1 cellular context compared by ENCODE assay signal in the genomic region with DNA sequence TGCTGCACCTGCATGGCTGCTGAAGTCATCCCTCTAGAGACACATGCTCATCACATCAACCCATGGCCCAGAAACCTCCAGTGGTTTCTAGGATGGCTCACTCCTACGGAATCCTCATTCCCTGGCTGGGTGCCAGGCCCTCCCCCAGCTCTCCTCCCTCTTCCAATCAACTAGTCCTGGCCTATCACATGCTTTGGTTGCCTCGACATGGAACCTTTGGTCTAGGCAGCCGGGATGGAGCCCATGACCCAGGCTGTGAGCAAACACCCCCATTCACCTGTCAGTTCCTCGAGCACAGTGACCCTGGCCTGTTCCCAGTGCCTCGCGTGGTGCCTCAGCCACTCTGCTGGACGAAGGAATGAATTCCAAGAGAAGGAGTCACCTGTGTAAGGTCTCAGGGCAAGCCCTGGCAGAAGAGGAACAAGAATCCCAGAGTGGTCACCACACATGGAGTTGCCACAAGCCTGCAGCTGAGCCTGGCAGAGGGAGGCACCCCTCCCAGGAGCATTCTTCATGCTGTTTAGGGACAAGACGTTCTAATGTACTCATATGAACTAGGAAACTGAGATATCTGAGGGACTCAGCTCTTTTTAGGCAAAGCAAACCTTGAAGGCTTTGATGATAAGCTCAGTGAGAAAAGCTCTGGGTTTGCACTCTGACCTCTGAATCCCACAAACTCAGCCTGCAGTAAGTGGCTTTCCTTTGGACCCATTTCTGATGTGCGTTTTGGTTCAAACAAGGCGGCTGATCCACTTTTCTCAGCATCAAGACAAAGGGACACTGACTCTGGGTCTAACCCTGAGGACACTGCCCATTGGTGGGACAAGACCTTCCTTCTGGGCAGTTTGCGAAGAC.
TF ChIP-seq lines count a peak whose summit lies in the region.

No MANE protein-coding gene starts in this region.

TF ChIP-seq in HepG2, 621 proteins besides CTCF, POLR2A, EP300 and RAD21 (continued from another document and continues in another):
- TF ChIP-seq, protein P1, sequence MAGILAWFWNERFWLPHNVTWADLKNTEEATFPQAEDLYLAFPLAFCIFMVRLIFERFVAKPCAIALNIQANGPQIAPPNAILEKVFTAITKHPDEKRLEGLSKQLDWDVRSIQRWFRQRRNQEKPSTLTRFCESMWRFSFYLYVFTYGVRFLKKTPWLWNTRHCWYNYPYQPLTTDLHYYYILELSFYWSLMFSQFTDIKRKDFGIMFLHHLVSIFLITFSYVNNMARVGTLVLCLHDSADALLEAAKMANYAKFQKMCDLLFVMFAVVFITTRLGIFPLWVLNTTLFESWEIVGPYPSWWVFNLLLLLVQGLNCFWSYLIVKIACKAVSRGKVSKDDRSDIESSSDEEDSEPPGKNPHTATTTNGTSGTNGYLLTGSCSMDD (CRISPR knock-in tag; IDR thresholded peaks at IDR 0.05) = no peak
- TF ChIP-seq MIXL1 (CRISPR knock-in tag; IDR thresholded peaks at IDR 0.05) (no peak), ZFAT (CRISPR knock-in tag; conservative IDR thresholded peaks at IDR 0.05) (no peak), ZNF331 (CRISPR knock-in tag; IDR thresholded peaks at IDR 0.05) (no peak), ZNF205 (CRISPR knock-in tag; IDR thresholded peaks at IDR 0.05) (no peak), RARA (CRISPR knock-in tag; IDR thresholded peaks at IDR 0.05) (peak; percentile 62), ZMYM2 (CRISPR knock-in tag; IDR thresholded peaks at IDR 0.05) (0 out of 2 replicates have a peak, but pooled peaks have one; percentile 30), HOXA3 (CRISPR knock-in tag; IDR thresholded peaks at IDR 0.05) (peak; percentile 49; the same call in 1 of the 2 replicates), KAT8 (CRISPR knock-in tag; IDR thresholded peaks at IDR 0.05) (no peak), SOX13 (IDR thresholded peaks at IDR 0.05) (no peak), SOX13 (CRISPR knock-in tag; conservative IDR thresholded peaks at IDR 0.05 in 1 of 2, IDR thresholded peaks at IDR 0.05 in 1 of 2) (no peak), ZNF772 (CRISPR knock-in tag; IDR thresholded peaks at IDR 0.05) (0 out of 2 replicates have a peak, but pooled peaks have one; percentile 62), SRSF4 (IDR thresholded peaks at IDR 0.05; ENCODE audit: low read depth, low read length, poor library complexity, severe bottlenecking) (no peak), ZSCAN12 (CRISPR knock-in tag; IDR thresholded peaks at IDR 0.05) (no peak), TMF1 (CRISPR knock-in tag; IDR thresholded peaks at IDR 0.05; ENCODE audit: low read depth) (no peak), ZNF333 (CRISPR knock-in tag; IDR thresholded peaks at IDR 0.05; ENCODE audit: borderline replicate concordance) (no peak), RFX1 (IDR thresholded peaks at IDR 0.05) (no peak), ZSCAN20 (CRISPR knock-in tag; IDR thresholded peaks at IDR 0.05; ENCODE audit: borderline replicate concordance) (no peak), HIVEP1 (CRISPR knock-in tag; IDR thresholded peaks at IDR 0.05) (no peak; the same call in 1 of the 2 replicates), ZNF709 (CRISPR knock-in tag; IDR thresholded peaks at IDR 0.05) (no peak), MBD4 (IDR thresholded peaks at IDR 0.05; ENCODE audit: borderline replicate concordance, low read length) (no peak), NFIB (CRISPR knock-in tag; IDR thresholded peaks at IDR 0.05; ENCODE audit: borderline replicate concordance) (no peak), PRPF4 (IDR thresholded peaks at IDR 0.05; ENCODE audit: low read depth, low read length, poor library complexity, severe bottlenecking) (no peak), ZNF788 (CRISPR knock-in tag; IDR thresholded peaks at IDR 0.05; ENCODE audit: borderline replicate concordance) (peak; percentile 30; the same call in 1 of the 2 replicates), CHD4 (IDR thresholded peaks at IDR 0.05; ENCODE audit: borderline replicate concordance, low read length) (peak; percentile 64; the same call in 1 of the 2 replicates), ZSCAN25 (CRISPR knock-in tag; IDR thresholded peaks at IDR 0.05) (no peak), ZNF24 (IDR thresholded peaks at IDR 0.05) (no peak), JUND (CRISPR knock-in tag; IDR thresholded peaks at IDR 0.05) (no peak), TBX2 (CRISPR knock-in tag; IDR thresholded peaks at IDR 0.05; ENCODE audit: borderline replicate concordance) (no peak; the same call in 1 of the 2 replicates), SNAI1 (CRISPR knock-in tag; IDR thresholded peaks at IDR 0.05; ENCODE audit: borderline replicate concordance) (no peak), ZNF713 (CRISPR knock-in tag; IDR thresholded peaks at IDR 0.05) (no peak), EEA1 (CRISPR knock-in tag; IDR thresholded peaks at IDR 0.05; ENCODE audit: borderline replicate concordance) (no peak), TBP (CRISPR knock-in tag; IDR thresholded peaks at IDR 0.05) (no peak), TOE1 (CRISPR knock-in tag; IDR thresholded peaks at IDR 0.05) (no peak), ZNF260 (CRISPR knock-in tag; IDR thresholded peaks at IDR 0.05; ENCODE audit: borderline replicate concordance, low read depth) (no peak), KDM1A (CRISPR knock-in tag; IDR thresholded peaks at IDR 0.05) (no peak), ATF7-NPFF (CRISPR knock-in tag; IDR thresholded peaks at IDR 0.05; ENCODE audit: low read depth) (no peak), KLF16 (CRISPR knock-in tag; IDR thresholded peaks at IDR 0.05) (no peak), ZNF552 (CRISPR knock-in tag; IDR thresholded peaks at IDR 0.05; ENCODE audit: borderline replicate concordance) (no peak), ZNF557 (CRISPR knock-in tag; IDR thresholded peaks at IDR 0.05) (no peak), SIN3A (IDR thresholded peaks at IDR 0.05; ENCODE audit: borderline replicate concordance, low read depth, low read length) (0 out of 2 replicates have a peak, but pooled peaks have one; percentile 39), ZNF101 (CRISPR knock-in tag; IDR thresholded peaks at IDR 0.05; ENCODE audit: borderline replicate concordance, low read depth) (no peak), HNF4A (CRISPR knock-in tag; IDR thresholded peaks at IDR 0.05) (peak; percentile 66), ZNF12 (CRISPR knock-in tag; IDR thresholded peaks at IDR 0.05) (no peak), ZNF83 (CRISPR knock-in tag; IDR thresholded peaks at IDR 0.05; ENCODE audit: borderline replicate concordance) (no peak), RBFOX2 (IDR thresholded peaks at IDR 0.05; ENCODE audit: low read depth, low read length) (no peak)
- TF ChIP-seq, protein P2, sequence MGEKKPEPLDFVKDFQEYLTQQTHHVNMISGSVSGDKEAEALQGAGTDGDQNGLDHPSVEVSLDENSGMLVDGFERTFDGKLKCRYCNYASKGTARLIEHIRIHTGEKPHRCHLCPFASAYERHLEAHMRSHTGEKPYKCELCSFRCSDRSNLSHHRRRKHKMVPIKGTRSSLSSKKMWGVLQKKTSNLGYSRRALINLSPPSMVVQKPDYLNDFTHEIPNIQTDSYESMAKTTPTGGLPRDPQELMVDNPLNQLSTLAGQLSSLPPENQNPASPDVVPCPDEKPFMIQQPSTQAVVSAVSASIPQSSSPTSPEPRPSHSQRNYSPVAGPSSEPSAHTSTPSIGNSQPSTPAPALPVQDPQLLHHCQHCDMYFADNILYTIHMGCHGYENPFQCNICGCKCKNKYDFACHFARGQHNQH (CRISPR knock-in tag; IDR thresholded peaks at IDR 0.05) = no peak
- TF ChIP-seq, protein P3, sequence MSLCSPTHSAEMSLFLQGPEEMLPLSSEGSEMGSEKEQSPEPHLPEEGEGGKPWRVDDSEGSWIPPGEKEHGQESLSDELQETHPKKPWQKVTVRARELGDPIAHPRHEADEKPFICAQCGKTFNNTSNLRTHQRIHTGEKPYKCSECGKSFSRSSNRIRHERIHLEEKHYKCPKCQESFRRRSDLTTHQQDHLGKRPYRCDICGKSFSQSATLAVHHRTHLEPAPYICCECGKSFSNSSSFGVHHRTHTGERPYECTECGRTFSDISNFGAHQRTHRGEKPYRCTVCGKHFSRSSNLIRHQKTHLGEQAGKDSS (CRISPR knock-in tag; IDR thresholded peaks at IDR 0.05; ENCODE audit: borderline replicate concordance, low read depth) = no peak
- TF ChIP-seq, protein P4, sequence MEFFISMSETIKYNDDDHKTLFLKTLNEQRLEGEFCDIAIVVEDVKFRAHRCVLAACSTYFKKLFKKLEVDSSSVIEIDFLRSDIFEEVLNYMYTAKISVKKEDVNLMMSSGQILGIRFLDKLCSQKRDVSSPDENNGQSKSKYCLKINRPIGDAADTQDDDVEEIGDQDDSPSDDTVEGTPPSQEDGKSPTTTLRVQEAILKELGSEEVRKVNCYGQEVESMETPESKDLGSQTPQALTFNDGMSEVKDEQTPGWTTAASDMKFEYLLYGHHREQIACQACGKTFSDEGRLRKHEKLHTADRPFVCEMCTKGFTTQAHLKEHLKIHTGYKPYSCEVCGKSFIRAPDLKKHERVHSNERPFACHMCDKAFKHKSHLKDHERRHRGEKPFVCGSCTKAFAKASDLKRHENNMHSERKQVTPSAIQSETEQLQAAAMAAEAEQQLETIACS (CRISPR knock-in tag; IDR thresholded peaks at IDR 0.05) = no peak
- TF ChIP-seq, protein P5, sequence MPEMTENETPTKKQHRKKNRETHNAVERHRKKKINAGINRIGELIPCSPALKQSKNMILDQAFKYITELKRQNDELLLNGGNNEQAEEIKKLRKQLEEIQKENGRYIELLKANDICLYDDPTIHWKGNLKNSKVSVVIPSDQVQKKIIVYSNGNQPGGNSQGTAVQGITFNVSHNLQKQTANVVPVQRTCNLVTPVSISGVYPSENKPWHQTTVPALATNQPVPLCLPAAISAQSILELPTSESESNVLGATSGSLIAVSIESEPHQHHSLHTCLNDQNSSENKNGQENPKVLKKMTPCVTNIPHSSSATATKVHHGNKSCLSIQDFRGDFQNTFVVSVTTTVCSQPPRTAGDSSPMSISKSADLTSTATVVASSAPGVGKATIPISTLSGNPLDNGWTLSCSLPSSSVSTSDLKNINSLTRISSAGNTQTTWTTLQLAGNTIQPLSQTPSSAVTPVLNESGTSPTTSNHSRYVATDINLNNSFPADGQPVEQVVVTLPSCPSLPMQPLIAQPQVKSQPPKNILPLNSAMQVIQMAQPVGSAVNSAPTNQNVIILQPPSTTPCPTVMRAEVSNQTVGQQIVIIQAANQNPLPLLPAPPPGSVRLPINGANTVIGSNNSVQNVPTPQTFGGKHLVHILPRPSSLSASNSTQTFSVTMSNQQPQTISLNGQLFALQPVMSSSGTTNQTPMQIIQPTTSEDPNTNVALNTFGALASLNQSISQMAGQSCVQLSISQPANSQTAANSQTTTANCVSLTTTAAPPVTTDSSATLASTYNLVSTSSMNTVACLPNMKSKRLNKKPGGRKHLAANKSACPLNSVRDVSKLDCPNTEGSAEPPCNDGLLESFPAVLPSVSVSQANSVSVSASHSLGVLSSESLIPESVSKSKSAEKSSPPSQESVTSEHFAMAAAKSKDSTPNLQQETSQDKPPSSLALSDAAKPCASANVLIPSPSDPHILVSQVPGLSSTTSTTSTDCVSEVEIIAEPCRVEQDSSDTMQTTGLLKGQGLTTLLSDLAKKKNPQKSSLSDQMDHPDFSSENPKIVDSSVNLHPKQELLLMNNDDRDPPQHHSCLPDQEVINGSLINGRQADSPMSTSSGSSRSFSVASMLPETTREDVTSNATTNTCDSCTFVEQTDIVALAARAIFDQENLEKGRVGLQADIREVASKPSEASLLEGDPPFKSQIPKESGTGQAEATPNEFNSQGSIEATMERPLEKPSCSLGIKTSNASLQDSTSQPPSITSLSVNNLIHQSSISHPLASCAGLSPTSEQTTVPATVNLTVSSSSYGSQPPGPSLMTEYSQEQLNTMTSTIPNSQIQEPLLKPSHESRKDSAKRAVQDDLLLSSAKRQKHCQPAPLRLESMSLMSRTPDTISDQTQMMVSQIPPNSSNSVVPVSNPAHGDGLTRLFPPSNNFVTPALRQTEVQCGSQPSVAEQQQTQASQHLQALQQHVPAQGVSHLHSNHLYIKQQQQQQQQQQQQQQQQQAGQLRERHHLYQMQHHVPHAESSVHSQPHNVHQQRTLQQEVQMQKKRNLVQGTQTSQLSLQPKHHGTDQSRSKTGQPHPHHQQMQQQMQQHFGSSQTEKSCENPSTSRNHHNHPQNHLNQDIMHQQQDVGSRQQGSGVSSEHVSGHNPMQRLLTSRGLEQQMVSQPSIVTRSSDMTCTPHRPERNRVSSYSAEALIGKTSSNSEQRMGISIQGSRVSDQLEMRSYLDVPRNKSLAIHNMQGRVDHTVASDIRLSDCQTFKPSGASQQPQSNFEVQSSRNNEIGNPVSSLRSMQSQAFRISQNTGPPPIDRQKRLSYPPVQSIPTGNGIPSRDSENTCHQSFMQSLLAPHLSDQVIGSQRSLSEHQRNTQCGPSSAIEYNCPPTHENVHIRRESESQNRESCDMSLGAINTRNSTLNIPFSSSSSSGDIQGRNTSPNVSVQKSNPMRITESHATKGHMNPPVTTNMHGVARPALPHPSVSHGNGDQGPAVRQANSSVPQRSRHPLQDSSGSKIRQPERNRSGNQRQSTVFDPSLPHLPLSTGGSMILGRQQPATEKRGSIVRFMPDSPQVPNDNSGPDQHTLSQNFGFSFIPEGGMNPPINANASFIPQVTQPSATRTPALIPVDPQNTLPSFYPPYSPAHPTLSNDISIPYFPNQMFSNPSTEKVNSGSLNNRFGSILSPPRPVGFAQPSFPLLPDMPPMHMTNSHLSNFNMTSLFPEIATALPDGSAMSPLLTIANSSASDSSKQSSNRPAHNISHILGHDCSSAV (CRISPR knock-in tag; IDR thresholded peaks at IDR 0.05; ENCODE audit: borderline replicate concordance) = no peak
- TF ChIP-seq, protein P6, sequence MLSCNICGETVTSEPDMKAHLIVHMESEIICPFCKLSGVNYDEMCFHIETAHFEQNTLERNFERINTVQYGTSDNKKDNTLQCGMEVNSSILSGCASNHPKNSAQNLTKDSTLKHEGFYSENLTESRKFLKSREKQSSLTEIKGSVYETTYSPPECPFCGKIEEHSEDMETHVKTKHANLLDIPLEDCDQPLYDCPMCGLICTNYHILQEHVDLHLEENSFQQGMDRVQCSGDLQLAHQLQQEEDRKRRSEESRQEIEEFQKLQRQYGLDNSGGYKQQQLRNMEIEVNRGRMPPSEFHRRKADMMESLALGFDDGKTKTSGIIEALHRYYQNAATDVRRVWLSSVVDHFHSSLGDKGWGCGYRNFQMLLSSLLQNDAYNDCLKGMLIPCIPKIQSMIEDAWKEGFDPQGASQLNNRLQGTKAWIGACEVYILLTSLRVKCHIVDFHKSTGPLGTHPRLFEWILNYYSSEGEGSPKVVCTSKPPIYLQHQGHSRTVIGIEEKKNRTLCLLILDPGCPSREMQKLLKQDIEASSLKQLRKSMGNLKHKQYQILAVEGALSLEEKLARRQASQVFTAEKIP (CRISPR knock-in tag; IDR thresholded peaks at IDR 0.05; ENCODE audit: borderline replicate concordance) = no peak
- TF ChIP-seq, protein P7, sequence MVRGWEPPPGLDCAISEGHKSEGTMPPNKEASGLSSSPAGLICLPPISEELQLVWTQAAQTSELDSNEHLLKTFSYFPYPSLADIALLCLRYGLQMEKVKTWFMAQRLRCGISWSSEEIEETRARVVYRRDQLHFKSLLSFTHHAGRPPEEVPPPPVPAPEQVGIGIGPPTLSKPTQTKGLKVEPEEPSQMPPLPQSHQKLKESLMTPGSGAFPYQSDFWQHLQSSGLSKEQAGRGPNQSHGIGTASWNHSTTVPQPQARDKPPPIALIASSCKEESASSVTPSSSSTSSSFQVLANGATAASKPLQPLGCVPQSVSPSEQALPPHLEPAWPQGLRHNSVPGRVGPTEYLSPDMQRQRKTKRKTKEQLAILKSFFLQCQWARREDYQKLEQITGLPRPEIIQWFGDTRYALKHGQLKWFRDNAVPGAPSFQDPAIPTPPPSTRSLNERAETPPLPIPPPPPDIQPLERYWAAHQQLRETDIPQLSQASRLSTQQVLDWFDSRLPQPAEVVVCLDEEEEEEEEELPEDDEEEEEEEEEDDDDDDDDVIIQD (CRISPR knock-in tag; IDR thresholded peaks at IDR 0.05; ENCODE audit: low read depth) = peak; percentile 95
